ENCODE assay signal across 9 cellular contexts in genomic region chr1:89725016-89725380, GRCh38.
DNase-seq lines count a peak whose midpoint lies in the region; ATAC-seq and TF ChIP-seq lines count a peak whose summit lies in the region.
"Had no signal": no experiment of that assay in that cellular context is flagged by ENCODE, and none has a peak within 500 bp of the region (broad histone marks: within the 10 kb centered on the region; RNA-seq: fewer than 3 reads in every experiment).

No MANE protein-coding gene starts in this region.

- no peak overlapping the region for H3K4me3 ChIP-seq in MG63

- no peak for TF ChIP-seq CTCF in CD4-positive, alpha-beta T cell (IDR thresholded peaks at IDR 0.05)
- TF ChIP-seq CTCF in type B pancreatic cell (conservative IDR thresholded peaks at IDR 0.05) = no peak

- H3K27me3 Mint-ChIP-seq in CD4-positive, alpha-beta T cell = no peaks in the 10 kb centered on the region
- no peaks in the 10 kb centered on the region for H3K27me3 Mint-ChIP-seq in naive thymus-derived CD8-positive, alpha-beta T cell
- H3K27me3 Mint-ChIP-seq in type B pancreatic cell = peaks cover 10% of the 10 kb centered on the region

- ATAC-seq in CD4-positive, alpha-beta T cell (ENCODE audit: poor library complexity) = no peak
- ATAC-seq in naive thymus-derived CD8-positive, alpha-beta T cell = no peak

- CTCF ChIA-PET in CD4-positive, alpha-beta T cell (lab: Charles Lee) = interaction anchor here (1.7 kb wide), 1 partner anchor 38 kb away, joined by 5 read pairs; no protein-coding TSS in a partner anchor

- H3K36me3 Mint-ChIP-seq in CD4-positive, alpha-beta T cell (ENCODE audit: low read depth) = peaks cover 14% of the 10 kb centered on the region
- peaks cover 0 to 9% (median 3%) of the 10 kb centered on the region in 3 donors for H3K36me3 Mint-ChIP-seq in naive thymus-derived CD8-positive, alpha-beta T cell
- no peaks in the 10 kb centered on the region for H3K36me3 Mint-ChIP-seq in type B pancreatic cell

- H3K9me3 ChIP-seq in CD4-positive, alpha-beta T cell (ENCODE audit: control insufficient read depth, low read length) = no peaks in the 10 kb centered on the region
- no peaks in the 10 kb centered on the region for H3K9me3 ChIP-seq in MG63

- intact Hi-C loops in CD4-positive, alpha-beta T cell (cut with DNase I, micrococcal nuclease) = no loop called here

- peaks cover 65% of the 10 kb centered on the region for H3K4me1 Mint-ChIP-seq in CD4-positive, alpha-beta T cell (ENCODE audit: low read depth)
- peaks cover 30 to 75% (median 60%) of the 10 kb centered on the region in 4 donors for H3K4me1 Mint-ChIP-seq in naive thymus-derived CD8-positive, alpha-beta T cell
- peaks cover 3% of the 10 kb centered on the region for H3K4me1 Mint-ChIP-seq in type B pancreatic cell (ENCODE audit: unreplicated experiment)

- no peak for DNase-seq in CD4-positive, alpha-beta T cell
- DNase-seq in MG63 = peak; percentile 90
- DNase-seq in naive thymus-derived CD8-positive, alpha-beta T cell = no peak
- no peak for DNase-seq in effector CD4-positive, alpha-beta T cell
- DNase-seq in type B pancreatic cell (ENCODE audit: extremely low spot score, unreplicated experiment) = no peak
- DNase-seq in occipital lobe (lab: John Stamatoyannopoulos, UW) = no peak
- no peak for DNase-seq in nucleus accumbens (lab: John Stamatoyannopoulos, UW)
- DNase-seq: glutamatergic neuron had no signal

- no peaks in the 10 kb centered on the region for H3K9me3 Mint-ChIP-seq in CD4-positive, alpha-beta T cell
- H3K9me3 Mint-ChIP-seq in naive thymus-derived CD8-positive, alpha-beta T cell = no peaks in the 10 kb centered on the region
- no peaks in the 10 kb centered on the region for H3K9me3 Mint-ChIP-seq in type B pancreatic cell

- H3K27ac ChIP-seq in CD4-positive, alpha-beta T cell (ENCODE audit: low read depth, low read length) = no peak overlapping the region
- peak overlapping the region; percentile 29 for H3K27ac ChIP-seq in cingulate gyrus (ENCODE audit: low read depth, low read length)

- peak overlapping the region; percentile 2 for H3K27ac Mint-ChIP-seq in CD4-positive, alpha-beta T cell
- peak overlapping the region in 7 of 10 donors; percentile 29 to 72 (median 42) for H3K27ac Mint-ChIP-seq in naive thymus-derived CD8-positive, alpha-beta T cell
- no peak overlapping the region for H3K27ac Mint-ChIP-seq in type B pancreatic cell

- no peaks in the 10 kb centered on the region for H3K36me3 ChIP-seq in MG63

- H3K4me3 Mint-ChIP-seq in CD4-positive, alpha-beta T cell = no peak overlapping the region
- H3K4me3 Mint-ChIP-seq in naive thymus-derived CD8-positive, alpha-beta T cell = peak overlapping the region in 1 of 10 donors; percentile 15
- no peak overlapping the region for H3K4me3 Mint-ChIP-seq in type B pancreatic cell

- H3K27me3 ChIP-seq in CD4-positive, alpha-beta T cell (ENCODE audit: control insufficient read depth, insufficient read depth, low read length) = no peaks in the 10 kb centered on the region
- no peaks in the 10 kb centered on the region for H3K27me3 ChIP-seq in MG63

- POLR2A ChIA-PET in CD4-positive, alpha-beta T cell (lab: Charles Lee) = interaction anchor here (1.2 kb wide), 1 partner anchor 92 kb away, joined by 3 read pairs; the partner anchor contains the start of gene LRRC8C
- POLR2A ChIA-PET in naive thymus-derived CD8-positive, alpha-beta T cell (lab: Charles Lee) = no interaction called here
